ENCODE assay signal across 17 cellular contexts in genomic region chr19:48292798-48293197, GRCh38. TPM values are rescaled to one million over a fixed set of nuclear protein-coding genes. Genes with fewer than 3 reads are reported as not detected.
DNase-seq lines count a peak whose midpoint lies in the region; ATAC-seq and TF ChIP-seq lines count a peak whose summit lies in the region.
"Had no signal": no experiment of that assay in that cellular context is flagged by ENCODE, and none has a peak within 500 bp of the region (broad histone marks: within the 10 kb centered on the region; RNA-seq: fewer than 3 reads in every experiment).

No MANE protein-coding gene starts in this region.

- TF ChIP-seq CTCF in RWPE1 (conservative IDR thresholded peaks at IDR 0.05; ENCODE audit: low read depth) (no peak), esophagus squamous epithelium (IDR thresholded peaks at IDR 0.05) (no peak)

- H3K27ac ChIP-seq in RWPE1 (no peak overlapping the region), esophagus squamous epithelium (no peak overlapping the region)
- H3K27ac ChIP-seq: ascending aorta, ovary, tibial artery had no signal

- H3K27me3 ChIP-seq in esophagus squamous epithelium = peaks cover 0 to 30% (median 0%) of the 10 kb centered on the region in 4 donors
- H3K27me3 ChIP-seq: ascending aorta, ovary had no signal

- H3K36me3 ChIP-seq in esophagus squamous epithelium = no peaks in the 10 kb centered on the region
- H3K36me3 ChIP-seq: ascending aorta, ovary, tibial artery had no signal

- H3K4me1 ChIP-seq in esophagus squamous epithelium = peaks cover 10 to 17% (median 14%) of the 10 kb centered on the region in 3 donors

- no peaks in the 10 kb centered on the region for H3K9me3 ChIP-seq in esophagus squamous epithelium
- H3K9me3 ChIP-seq: ascending aorta, ovary, tibial artery had no signal

- no peak for ATAC-seq in esophagus mucosa
- ATAC-seq: activated T-cell treated with anti-CD3 and anti-CD28 coated beads, Interleukin-2, amount 50 U/mL, for 4 hours had no signal

- POLR2A ChIA-PET in RWPE1 (lab: Yijun Ruan, JAX; ENCODE audit: low non-redundant PET) = interaction anchor here (0.6 kb wide), 1 partner anchor 29 kb away, joined by 3 read pairs; no protein-coding TSS in a partner anchor

- DNase-seq in activated CD4-positive, alpha-beta T cell treated with anti-CD3 and anti-CD28 coated beads for 48 hours = peak; percentile 13
- no peak for DNase-seq in activated CD4-positive, alpha-beta T cell treated with anti-CD3 and anti-CD28 coated beads for 1 hour
- DNase-seq in RWPE1 (ENCODE audit: low spot score) (peak; percentile 57), fibroblast of gingiva (ENCODE audit: low read depth) (peak; percentile 46), stromal cell of bone marrow (ENCODE audit: low read depth) (peak; percentile 81), hippocampal formation (lab: John Stamatoyannopoulos, UW) (no peak), esophagus squamous epithelium (lab: John Stamatoyannopoulos, UW) (no peak)
- DNase-seq: activated CD4-positive, alpha-beta T cell treated with anti-CD3 and anti-CD28 coated beads, Interleukin-2, amount 10 ng/mL, durations not matched to agents 24 days and 14 days; activated T-cell treated with anti-CD3 and anti-CD28 coated beads, Interleukin-2, amount 50 U/mL, for 4 hours; DMS153; NCI-H1105; ovary; stimulated activated CD4-positive, alpha-beta T cell treated with anti-CD3 and anti-CD28 coated beads, Interleukin-15, amount 100 ng/mL, for 24 hours; T-helper 1 cell; tibial artery had no signal

- no peak overlapping the region for H3K4me3 ChIP-seq in esophagus squamous epithelium
- H3K4me3 ChIP-seq: ascending aorta, ovary, tibial artery had no signal

- CTCF ChIA-PET in RWPE1 (lab: Yijun Ruan, JAX) = interaction anchor here (0.7 to 1.3 kb wide), 3 partner anchors 22 to 32 kb away, joined by 3 to 8 read pairs (median 3); no protein-coding TSS in a partner anchor

- 36 to 69% methylated on average over 3 to 4 of the region's 4 CpGs for WGBS in esophagus squamous epithelium, 2 donors

- no peak for TF ChIP-seq POLR2A in esophagus squamous epithelium (IDR thresholded peaks at IDR 0.05)

- intact Hi-C loops in esophagus squamous epithelium (cut with DNase I) = no loop called here

RNA-seq across cellular contexts. Expression of gene ZNF114, which starts 22.9 kb away (rescaled TPM):
- not detected for total RNA-seq in esophagus mucosa
- total RNA-seq in esophagus squamous epithelium = not detected
- total RNA-seq: ascending aorta had no signal

RNA-seq across cellular contexts. Expression of gene EMP3, which starts 32.6 kb away (rescaled TPM):
- total RNA-seq in esophagus mucosa = 7.6 TPM
- total RNA-seq in esophagus squamous epithelium = 10 to 100 TPM in 1 of 4 donors, 1 to 10 TPM in 3; 2.0 to 23.7 (median 6.0) TPM

RNA-seq across cellular contexts. Expression of gene CARD8, which starts 37.1 kb away (rescaled TPM):
- total RNA-seq in esophagus mucosa (11.6 TPM), esophagus squamous epithelium (10 to 100 TPM in 3 of 4 donors, 1 to 10 TPM in 1; 9.7 to 21.9 (median 11.3) TPM)

Comparison
In these comparisons a context has a peak if more than half of its experiments do, and no peak if none do; other contexts are left out.
1. DNase-seq: peak in activated CD4-positive, alpha-beta T cell treated with anti-CD3 and anti-CD28 coated beads for 48 hours (single experiment), RWPE1 (single experiment), fibroblast of gingiva (single experiment) and stromal cell of bone marrow (single experiment); none in activated CD4-positive, alpha-beta T cell treated with anti-CD3 and anti-CD28 coated beads for 1 hour (single experiment), hippocampal formation (0 of 2) and esophagus squamous epithelium (single experiment).